Comparison of ENCODE assay signal across 13 cellular contexts in the genomic region with DNA sequence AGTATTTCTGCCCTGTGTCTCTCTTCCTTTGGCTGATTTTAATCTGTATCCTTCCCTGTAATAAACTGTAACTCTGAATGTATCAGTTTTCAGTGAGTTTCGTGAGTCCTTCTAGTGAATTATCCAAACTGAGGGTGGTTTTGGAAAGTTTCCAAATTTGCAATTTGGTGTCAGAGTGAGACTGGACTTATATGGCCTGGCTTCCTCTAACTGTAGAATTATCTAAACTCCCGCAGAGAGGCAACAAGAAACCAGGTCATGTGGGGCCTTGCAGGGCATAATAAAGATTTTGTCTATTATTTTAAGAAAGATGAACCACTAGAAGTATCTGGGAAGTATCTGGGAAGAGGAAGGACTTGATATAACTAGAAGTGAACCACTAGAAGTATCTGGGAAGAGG.
"Had no signal": no experiment of that assay in that cellular context is flagged by ENCODE, and none has a peak within 500 bp of the region (broad histone marks: within the 10 kb centered on the region; RNA-seq: fewer than 3 reads in every experiment).

No MANE protein-coding gene starts in this region.

- H3K9me3 ChIP-seq: stomach had no signal

- H3K27me3 ChIP-seq: stomach had no signal

- DNase-seq: activated B cell treated with CpG ODN at 0.5 μM for 24 hours; activated CD4-positive, alpha-beta T cell treated with anti-CD3 and anti-CD28 coated beads, Interleukin-2, amount 10 ng/mL, durations not matched to agents 7 days and 5 days; activated T-cell treated with anti-CD3 and anti-CD28 coated beads for 4 hours; amniotic stem cell; foreskin melanocyte; head of caudate nucleus; stimulated activated CD4-positive, alpha-beta T cell treated with anti-CD3 and anti-CD28 coated beads, Interleukin-4, amount 100 ng/mL, for 24 hours; stomach; T-cell; T1000 had no signal

- H3K4me3 ChIP-seq: stomach had no signal

- H3K36me3 ChIP-seq: stomach had no signal

- H3K27me3 Mint-ChIP-seq: activated naive CD4-positive, alpha-beta T cell treated with anti-CD3 and anti-CD28 coated beads, Interleukin-2, amount 50 U/mL, for 24 hours; brain had no signal

- H3K27ac Mint-ChIP-seq: activated B cell treated with CpG ODN at 0.5 μM for 24 hours; activated CD4-positive, alpha-beta T cell treated with anti-CD3 and anti-CD28 coated beads, Interleukin-2, amount 10 ng/mL, durations not matched to agents 7 days and 5 days; activated naive CD4-positive, alpha-beta T cell treated with anti-CD3 and anti-CD28 coated beads, Interleukin-2, amount 50 U/mL, for 24 hours; brain; memory B cell; T-cell had no signal

- H3K4me1 Mint-ChIP-seq: activated B cell treated with CpG ODN at 0.5 μM for 24 hours; activated naive CD4-positive, alpha-beta T cell treated with anti-CD3 and anti-CD28 coated beads, Interleukin-2, amount 50 U/mL, for 24 hours; T-cell had no signal

- H3K4me3 Mint-ChIP-seq: activated B cell treated with CpG ODN at 0.5 μM for 24 hours; activated CD4-positive, alpha-beta T cell treated with anti-CD3 and anti-CD28 coated beads, Interleukin-2, amount 10 ng/mL, durations not matched to agents 7 days and 5 days; activated naive CD4-positive, alpha-beta T cell treated with anti-CD3 and anti-CD28 coated beads, Interleukin-2, amount 50 U/mL, for 24 hours; brain; memory B cell; T-cell had no signal

- H3K27ac ChIP-seq: stomach had no signal

- ATAC-seq: T-cell had no signal

- H3K9me3 Mint-ChIP-seq: activated B cell treated with CpG ODN at 0.5 μM for 24 hours; activated CD4-positive, alpha-beta T cell treated with anti-CD3 and anti-CD28 coated beads, Interleukin-2, amount 10 ng/mL, durations not matched to agents 7 days and 5 days; activated naive CD4-positive, alpha-beta T cell treated with anti-CD3 and anti-CD28 coated beads, Interleukin-2, amount 50 U/mL, for 24 hours; brain; memory B cell; T-cell had no signal

- H3K36me3 Mint-ChIP-seq: activated naive CD4-positive, alpha-beta T cell treated with anti-CD3 and anti-CD28 coated beads, Interleukin-2, amount 50 U/mL, for 24 hours; brain; memory B cell; T-cell had no signal
